1 cellular context compared by ENCODE assay signal in genomic region chr6:161200610-161201201, GRCh38.
TF ChIP-seq lines count a peak whose summit lies in the region.

No MANE protein-coding gene starts in this region.

TF ChIP-seq in IMR-90, 13 proteins besides CTCF, POLR2A, EP300 and RAD21:
- no peak for TF ChIP-seq ELK1 (IDR thresholded peaks at IDR 0.05; ENCODE audit: borderline replicate concordance, low read depth, low read length)
- no peak for TF ChIP-seq MAZ (IDR thresholded peaks at IDR 0.05; ENCODE audit: borderline replicate concordance, low read depth, low read length)
- TF ChIP-seq CEBPB (IDR thresholded peaks at IDR 0.05; ENCODE audit: low read depth, low read length), result no peak
- no peak for TF ChIP-seq CHD1 (IDR thresholded peaks at IDR 0.05; ENCODE audit: low read depth, low read length)
- no peak for TF ChIP-seq MXI1 (IDR thresholded peaks at IDR 0.05; ENCODE audit: borderline replicate concordance, low read depth, low read length)
- TF ChIP-seq USF2 (IDR thresholded peaks at IDR 0.05; ENCODE audit: low read depth, low read length), result no peak
- TF ChIP-seq BHLHE40 (IDR thresholded peaks at IDR 0.05; ENCODE audit: low read depth, low read length), result no peak
- TF ChIP-seq NFE2L2 (IDR thresholded peaks at IDR 0.05; ENCODE audit: low read depth, low read length), result no peak
- TF ChIP-seq MAFK (IDR thresholded peaks at IDR 0.05; ENCODE audit: low read depth, low read length), result no peak
- no peak for TF ChIP-seq RCOR1 (IDR thresholded peaks at IDR 0.05; ENCODE audit: insufficient replicate concordance, low read length)
- TF ChIP-seq FOS (IDR thresholded peaks at IDR 0.05; ENCODE audit: low read depth, low read length), result no peak
- TF ChIP-seq SMC3 (IDR thresholded peaks at IDR 0.05; ENCODE audit: low read depth, low read length), result no peak
TF ChIP-seq in IMR-90: peak in this region for 0.
